ENCODE assay signal across 8 cellular contexts in genomic region chr9:127450831-127451680, GRCh38. TPM values are rescaled to one million over a fixed set of nuclear protein-coding genes. Genes with fewer than 3 reads are reported as not detected.
DNase-seq lines count a peak whose midpoint lies in the region; ATAC-seq, FAIRE-seq and TF ChIP-seq lines count a peak whose summit lies in the region.

LRSAM1 (plus strand) TSS chr9:127451510; CDS start chr9:127454528, 3,018 bp downstream.
RPL12 (minus strand) TSS chr9:127451406; CDS start chr9:127451317, 89 bp downstream.

- DNase-seq in NCI-H1930 (lab: John Stamatoyannopoulos, UW) (peak; percentile 86 to 94), anterior cingulate cortex (lab: John Stamatoyannopoulos, UW) (peak; percentile 28 to 98 (median 92)), right atrium auricular region (ENCODE audit: low spot score) (peak; percentile 98), pulmonary artery endothelial cell (ENCODE audit: low read depth, low spot score) (peak; percentile 78), urothelium cell line (ENCODE audit: low spot score) (peak; percentile 94)

- peak within 1 kb of the TSS; percentile 82 to 87 for H3K4me3 ChIP-seq in right atrium auricular region

- peaks cover 51% of the 10 kb centered on the region for H3K36me3 ChIP-seq in right atrium auricular region

- TF ChIP-seq CTCF in right atrium auricular region (IDR thresholded peaks at IDR 0.05), result no peak

- H3K27me3 ChIP-seq in right atrium auricular region, result no peaks in the 10 kb centered on the region

- ATAC-seq in GM18502 (IDR thresholded peaks at IDR 0.05; ENCODE audit: poor library complexity, unreplicated experiment), result peak; percentile 70
- peak; percentile 53 for ATAC-seq in HG02943 (IDR thresholded peaks at IDR 0.05; ENCODE audit: low read depth, unreplicated experiment)

- no peaks in the 10 kb centered on the region for H3K9me3 ChIP-seq in right atrium auricular region

- peaks cover 0 to 58% of the 10 kb centered on the region in 2 donors for H3K4me1 ChIP-seq in right atrium auricular region

- no peak for FAIRE-seq in urothelium cell line (lab: Jason Lieb, UNC)

- intact Hi-C loops in T-helper 2 cell treated with Interferon-gamma antibody and Interleukin-4, amounts not matched to agents 100 ng/mL and 5 ng/mL, for 36 hours (cut with micrococcal nuclease), result loop anchor here (1.0 to 10.0 kb wide), 6 partner anchors 27 to 826 kb away; partner anchors contain the start of genes GOLGA2, SLC2A8, SWI5 and ZNF79

- peak within 1 kb of the TSS; percentile 95 to 96 for H3K27ac ChIP-seq in right atrium auricular region

RNA-seq across cellular contexts. Expression of gene LRSAM1, which starts in this region (rescaled TPM):
- 14.2 and 15.6 TPM in 2 replicates for total RNA-seq in T-helper 2 cell treated with Interferon-gamma antibody and Interleukin-4, amounts not matched to agents 100 ng/mL and 5 ng/mL, for 36 hours
- total RNA-seq in right atrium auricular region (10 to 100 TPM; 12.0 to 23.1 TPM), pulmonary artery endothelial cell (11.4 and 11.7 TPM in 2 replicates)

RNA-seq across cellular contexts. Expression of gene RPL12, which starts in this region (rescaled TPM):
- 1,031 and 1,036 TPM in 2 replicates for total RNA-seq in T-helper 2 cell treated with Interferon-gamma antibody and Interleukin-4, amounts not matched to agents 100 ng/mL and 5 ng/mL, for 36 hours
- total RNA-seq in right atrium auricular region (1,000 to 10,000 TPM in 1 of 2 donors, 100 to 1,000 TPM in 1; 623 to 1,266 TPM), pulmonary artery endothelial cell (1,065 and 1,838 TPM in 2 replicates)

Comparison
In these comparisons a context has a peak if more than half of its experiments do, and no peak if none do; other contexts are left out.
1. Peak in every context shown above with its lines: DNase-seq, ATAC-seq, H3K4me3 ChIP-seq and H3K27ac ChIP-seq.